Comparison of ENCODE assay signal across 1 cellular context in genomic region chr7:10973061-10973941, GRCh38.
TF ChIP-seq lines count a peak whose summit lies in the region.

TSS of gene PHF14 (plus strand) at chr7:10973872. CDS start at chr7:10974324, 452 bp downstream.

TF ChIP-seq in HepG2, 621 proteins besides CTCF, POLR2A, EP300 and RAD21 (continued from another document and continues in another):
- TF ChIP-seq DRAP1 (CRISPR knock-in tag; IDR thresholded peaks at IDR 0.05) (peak; percentile 97), FOXA1 (IDR thresholded peaks at IDR 0.05) (no peak), FOXA1 (CRISPR knock-in tag; IDR thresholded peaks at IDR 0.05) (peak; percentile 56; the same call in 1 of the 2 replicates), ZNF749 (CRISPR knock-in tag; IDR thresholded peaks at IDR 0.05; ENCODE audit: borderline replicate concordance) (no peak), ZNF670 (CRISPR knock-in tag; IDR thresholded peaks at IDR 0.05; ENCODE audit: borderline replicate concordance) (peak; percentile 64; the same call in 1 of the 2 replicates), TGIF2 (CRISPR knock-in tag; IDR thresholded peaks at IDR 0.05) (0 out of 2 replicates have a peak, but pooled peaks have one; percentile 26), ZNF816 (CRISPR knock-in tag; IDR thresholded peaks at IDR 0.05; ENCODE audit: borderline replicate concordance) (peak; percentile 38; the same call in 1 of the 2 replicates), PCBP2 (optimal IDR thresholded peaks at IDR 0.05; ENCODE audit: low read depth, low read length, poor library complexity, severe bottlenecking) (no peak), SRSF9 (IDR thresholded peaks at IDR 0.05; ENCODE audit: borderline replicate concordance, insufficient read depth, low read depth, low read length, poor library complexity, severe bottlenecking) (no peak), SAFB2 (CRISPR knock-in tag; IDR thresholded peaks at IDR 0.05; ENCODE audit: borderline replicate concordance, low read depth) (0 out of 2 replicates have a peak, but pooled peaks have one; percentile 32), PLRG1 (conservative IDR thresholded peaks at IDR 0.05) (no peak), KDM3A (CRISPR knock-in tag; IDR thresholded peaks at IDR 0.05; ENCODE audit: low read depth) (no peak), RFX1 (IDR thresholded peaks at IDR 0.05) (no peak), ZNF615 (CRISPR knock-in tag; IDR thresholded peaks at IDR 0.05; ENCODE audit: borderline replicate concordance) (no peak), NR0B2 (CRISPR knock-in tag; IDR thresholded peaks at IDR 0.05) (peak; percentile 70; the same call in 1 of the 2 replicates), DNMT3B (CRISPR knock-in tag; conservative IDR thresholded peaks at IDR 0.05) (0 out of 2 replicates have a peak, but pooled peaks have one; percentile 54), RFX3 (CRISPR knock-in tag; IDR thresholded peaks at IDR 0.05) (no peak), HMG20B (CRISPR knock-in tag; conservative IDR thresholded peaks at IDR 0.05) (0 out of 2 replicates have a peak, but pooled peaks have one; percentile 8), SAP130 (CRISPR knock-in tag; IDR thresholded peaks at IDR 0.05; ENCODE audit: low read depth) (peak; percentile 55), ARID2 (CRISPR knock-in tag; IDR thresholded peaks at IDR 0.05; ENCODE audit: borderline replicate concordance) (no peak), SSRP1 (CRISPR knock-in tag; IDR thresholded peaks at IDR 0.05) (peak; percentile 75; the same call in 1 of the 2 replicates), ZNF644 (CRISPR knock-in tag; IDR thresholded peaks at IDR 0.05; ENCODE audit: low read depth) (no peak), CC2D1A (CRISPR knock-in tag; IDR thresholded peaks at IDR 0.05) (no peak), NFYB (CRISPR knock-in tag; IDR thresholded peaks at IDR 0.05) (peak; percentile 96), ZIK1 (CRISPR knock-in tag; IDR thresholded peaks at IDR 0.05; ENCODE audit: borderline replicate concordance, low read depth) (no peak), GATAD2A (CRISPR knock-in tag; IDR thresholded peaks at IDR 0.05) (peak; percentile 43), NFIC (IDR thresholded peaks at IDR 0.05; ENCODE audit: low read length) (no peak; the same call in 1 of the 2 replicates), ZNF251 (CRISPR knock-in tag; IDR thresholded peaks at IDR 0.05) (no peak), TBP (CRISPR knock-in tag; IDR thresholded peaks at IDR 0.05) (no peak), ZNF136 (CRISPR knock-in tag; IDR thresholded peaks at IDR 0.05; ENCODE audit: low read depth) (peak; percentile 69; the same call in 1 of the 2 replicates), ZNF598 (CRISPR knock-in tag; IDR thresholded peaks at IDR 0.05; ENCODE audit: borderline replicate concordance) (no peak), PAF1 (CRISPR knock-in tag; IDR thresholded peaks at IDR 0.05) (no peak), ZC3H4 (CRISPR knock-in tag; IDR thresholded peaks at IDR 0.05; ENCODE audit: borderline replicate concordance) (peak; percentile 89; the same call in 1 of the 2 replicates)
- TF ChIP-seq, protein P1, sequence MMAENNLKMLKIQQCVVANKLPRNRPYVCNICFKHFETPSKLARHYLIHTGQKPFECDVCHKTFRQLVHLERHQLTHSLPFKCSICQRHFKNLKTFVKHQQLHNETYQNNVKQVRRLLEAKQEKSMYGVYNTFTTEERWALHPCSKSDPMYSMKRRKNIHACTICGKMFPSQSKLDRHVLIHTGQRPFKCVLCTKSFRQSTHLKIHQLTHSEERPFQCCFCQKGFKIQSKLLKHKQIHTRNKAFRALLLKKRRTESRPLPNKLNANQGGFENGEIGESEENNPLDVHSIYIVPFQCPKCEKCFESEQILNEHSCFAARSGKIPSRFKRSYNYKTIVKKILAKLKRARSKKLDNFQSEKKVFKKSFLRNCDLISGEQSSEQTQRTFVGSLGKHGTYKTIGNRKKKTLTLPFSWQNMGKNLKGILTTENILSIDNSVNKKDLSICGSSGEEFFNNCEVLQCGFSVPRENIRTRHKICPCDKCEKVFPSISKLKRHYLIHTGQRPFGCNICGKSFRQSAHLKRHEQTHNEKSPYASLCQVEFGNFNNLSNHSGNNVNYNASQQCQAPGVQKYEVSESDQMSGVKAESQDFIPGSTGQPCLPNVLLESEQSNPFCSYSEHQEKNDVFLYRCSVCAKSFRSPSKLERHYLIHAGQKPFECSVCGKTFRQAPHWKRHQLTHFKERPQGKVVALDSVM (CRISPR knock-in tag; IDR thresholded peaks at IDR 0.05) = no peak
- TF ChIP-seq, protein P2, sequence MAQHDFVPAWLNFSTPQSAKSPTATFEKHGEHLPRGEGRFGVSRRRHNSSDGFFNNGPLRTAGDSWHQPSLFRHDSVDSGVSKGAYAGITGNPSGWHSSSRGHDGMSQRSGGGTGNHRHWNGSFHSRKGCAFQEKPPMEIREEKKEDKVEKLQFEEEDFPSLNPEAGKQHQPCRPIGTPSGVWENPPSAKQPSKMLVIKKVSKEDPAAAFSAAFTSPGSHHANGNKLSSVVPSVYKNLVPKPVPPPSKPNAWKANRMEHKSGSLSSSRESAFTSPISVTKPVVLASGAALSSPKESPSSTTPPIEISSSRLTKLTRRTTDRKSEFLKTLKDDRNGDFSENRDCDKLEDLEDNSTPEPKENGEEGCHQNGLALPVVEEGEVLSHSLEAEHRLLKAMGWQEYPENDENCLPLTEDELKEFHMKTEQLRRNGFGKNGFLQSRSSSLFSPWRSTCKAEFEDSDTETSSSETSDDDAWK (CRISPR knock-in tag; IDR thresholded peaks at IDR 0.05) = no peak
- TF ChIP-seq, protein P3, sequence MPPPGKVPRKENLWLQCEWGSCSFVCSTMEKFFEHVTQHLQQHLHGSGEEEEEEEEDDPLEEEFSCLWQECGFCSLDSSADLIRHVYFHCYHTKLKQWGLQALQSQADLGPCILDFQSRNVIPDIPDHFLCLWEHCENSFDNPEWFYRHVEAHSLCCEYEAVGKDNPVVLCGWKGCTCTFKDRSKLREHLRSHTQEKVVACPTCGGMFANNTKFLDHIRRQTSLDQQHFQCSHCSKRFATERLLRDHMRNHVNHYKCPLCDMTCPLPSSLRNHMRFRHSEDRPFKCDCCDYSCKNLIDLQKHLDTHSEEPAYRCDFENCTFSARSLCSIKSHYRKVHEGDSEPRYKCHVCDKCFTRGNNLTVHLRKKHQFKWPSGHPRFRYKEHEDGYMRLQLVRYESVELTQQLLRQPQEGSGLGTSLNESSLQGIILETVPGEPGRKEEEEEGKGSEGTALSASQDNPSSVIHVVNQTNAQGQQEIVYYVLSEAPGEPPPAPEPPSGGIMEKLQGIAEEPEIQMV (CRISPR knock-in tag; IDR thresholded peaks at IDR 0.05; ENCODE audit: low read depth) = no peak
- TF ChIP-seq, protein P4, sequence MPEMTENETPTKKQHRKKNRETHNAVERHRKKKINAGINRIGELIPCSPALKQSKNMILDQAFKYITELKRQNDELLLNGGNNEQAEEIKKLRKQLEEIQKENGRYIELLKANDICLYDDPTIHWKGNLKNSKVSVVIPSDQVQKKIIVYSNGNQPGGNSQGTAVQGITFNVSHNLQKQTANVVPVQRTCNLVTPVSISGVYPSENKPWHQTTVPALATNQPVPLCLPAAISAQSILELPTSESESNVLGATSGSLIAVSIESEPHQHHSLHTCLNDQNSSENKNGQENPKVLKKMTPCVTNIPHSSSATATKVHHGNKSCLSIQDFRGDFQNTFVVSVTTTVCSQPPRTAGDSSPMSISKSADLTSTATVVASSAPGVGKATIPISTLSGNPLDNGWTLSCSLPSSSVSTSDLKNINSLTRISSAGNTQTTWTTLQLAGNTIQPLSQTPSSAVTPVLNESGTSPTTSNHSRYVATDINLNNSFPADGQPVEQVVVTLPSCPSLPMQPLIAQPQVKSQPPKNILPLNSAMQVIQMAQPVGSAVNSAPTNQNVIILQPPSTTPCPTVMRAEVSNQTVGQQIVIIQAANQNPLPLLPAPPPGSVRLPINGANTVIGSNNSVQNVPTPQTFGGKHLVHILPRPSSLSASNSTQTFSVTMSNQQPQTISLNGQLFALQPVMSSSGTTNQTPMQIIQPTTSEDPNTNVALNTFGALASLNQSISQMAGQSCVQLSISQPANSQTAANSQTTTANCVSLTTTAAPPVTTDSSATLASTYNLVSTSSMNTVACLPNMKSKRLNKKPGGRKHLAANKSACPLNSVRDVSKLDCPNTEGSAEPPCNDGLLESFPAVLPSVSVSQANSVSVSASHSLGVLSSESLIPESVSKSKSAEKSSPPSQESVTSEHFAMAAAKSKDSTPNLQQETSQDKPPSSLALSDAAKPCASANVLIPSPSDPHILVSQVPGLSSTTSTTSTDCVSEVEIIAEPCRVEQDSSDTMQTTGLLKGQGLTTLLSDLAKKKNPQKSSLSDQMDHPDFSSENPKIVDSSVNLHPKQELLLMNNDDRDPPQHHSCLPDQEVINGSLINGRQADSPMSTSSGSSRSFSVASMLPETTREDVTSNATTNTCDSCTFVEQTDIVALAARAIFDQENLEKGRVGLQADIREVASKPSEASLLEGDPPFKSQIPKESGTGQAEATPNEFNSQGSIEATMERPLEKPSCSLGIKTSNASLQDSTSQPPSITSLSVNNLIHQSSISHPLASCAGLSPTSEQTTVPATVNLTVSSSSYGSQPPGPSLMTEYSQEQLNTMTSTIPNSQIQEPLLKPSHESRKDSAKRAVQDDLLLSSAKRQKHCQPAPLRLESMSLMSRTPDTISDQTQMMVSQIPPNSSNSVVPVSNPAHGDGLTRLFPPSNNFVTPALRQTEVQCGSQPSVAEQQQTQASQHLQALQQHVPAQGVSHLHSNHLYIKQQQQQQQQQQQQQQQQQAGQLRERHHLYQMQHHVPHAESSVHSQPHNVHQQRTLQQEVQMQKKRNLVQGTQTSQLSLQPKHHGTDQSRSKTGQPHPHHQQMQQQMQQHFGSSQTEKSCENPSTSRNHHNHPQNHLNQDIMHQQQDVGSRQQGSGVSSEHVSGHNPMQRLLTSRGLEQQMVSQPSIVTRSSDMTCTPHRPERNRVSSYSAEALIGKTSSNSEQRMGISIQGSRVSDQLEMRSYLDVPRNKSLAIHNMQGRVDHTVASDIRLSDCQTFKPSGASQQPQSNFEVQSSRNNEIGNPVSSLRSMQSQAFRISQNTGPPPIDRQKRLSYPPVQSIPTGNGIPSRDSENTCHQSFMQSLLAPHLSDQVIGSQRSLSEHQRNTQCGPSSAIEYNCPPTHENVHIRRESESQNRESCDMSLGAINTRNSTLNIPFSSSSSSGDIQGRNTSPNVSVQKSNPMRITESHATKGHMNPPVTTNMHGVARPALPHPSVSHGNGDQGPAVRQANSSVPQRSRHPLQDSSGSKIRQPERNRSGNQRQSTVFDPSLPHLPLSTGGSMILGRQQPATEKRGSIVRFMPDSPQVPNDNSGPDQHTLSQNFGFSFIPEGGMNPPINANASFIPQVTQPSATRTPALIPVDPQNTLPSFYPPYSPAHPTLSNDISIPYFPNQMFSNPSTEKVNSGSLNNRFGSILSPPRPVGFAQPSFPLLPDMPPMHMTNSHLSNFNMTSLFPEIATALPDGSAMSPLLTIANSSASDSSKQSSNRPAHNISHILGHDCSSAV (CRISPR knock-in tag; IDR thresholded peaks at IDR 0.05; ENCODE audit: borderline replicate concordance) = 0 out of 2 replicates have a peak, but pooled peaks have one; percentile 38
- TF ChIP-seq, protein P5, sequence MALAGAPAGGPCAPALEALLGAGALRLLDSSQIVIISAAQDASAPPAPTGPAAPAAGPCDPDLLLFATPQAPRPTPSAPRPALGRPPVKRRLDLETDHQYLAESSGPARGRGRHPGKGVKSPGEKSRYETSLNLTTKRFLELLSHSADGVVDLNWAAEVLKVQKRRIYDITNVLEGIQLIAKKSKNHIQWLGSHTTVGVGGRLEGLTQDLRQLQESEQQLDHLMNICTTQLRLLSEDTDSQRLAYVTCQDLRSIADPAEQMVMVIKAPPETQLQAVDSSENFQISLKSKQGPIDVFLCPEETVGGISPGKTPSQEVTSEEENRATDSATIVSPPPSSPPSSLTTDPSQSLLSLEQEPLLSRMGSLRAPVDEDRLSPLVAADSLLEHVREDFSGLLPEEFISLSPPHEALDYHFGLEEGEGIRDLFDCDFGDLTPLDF (CRISPR knock-in tag; IDR thresholded peaks at IDR 0.05) = no peak
- TF ChIP-seq, protein P6, sequence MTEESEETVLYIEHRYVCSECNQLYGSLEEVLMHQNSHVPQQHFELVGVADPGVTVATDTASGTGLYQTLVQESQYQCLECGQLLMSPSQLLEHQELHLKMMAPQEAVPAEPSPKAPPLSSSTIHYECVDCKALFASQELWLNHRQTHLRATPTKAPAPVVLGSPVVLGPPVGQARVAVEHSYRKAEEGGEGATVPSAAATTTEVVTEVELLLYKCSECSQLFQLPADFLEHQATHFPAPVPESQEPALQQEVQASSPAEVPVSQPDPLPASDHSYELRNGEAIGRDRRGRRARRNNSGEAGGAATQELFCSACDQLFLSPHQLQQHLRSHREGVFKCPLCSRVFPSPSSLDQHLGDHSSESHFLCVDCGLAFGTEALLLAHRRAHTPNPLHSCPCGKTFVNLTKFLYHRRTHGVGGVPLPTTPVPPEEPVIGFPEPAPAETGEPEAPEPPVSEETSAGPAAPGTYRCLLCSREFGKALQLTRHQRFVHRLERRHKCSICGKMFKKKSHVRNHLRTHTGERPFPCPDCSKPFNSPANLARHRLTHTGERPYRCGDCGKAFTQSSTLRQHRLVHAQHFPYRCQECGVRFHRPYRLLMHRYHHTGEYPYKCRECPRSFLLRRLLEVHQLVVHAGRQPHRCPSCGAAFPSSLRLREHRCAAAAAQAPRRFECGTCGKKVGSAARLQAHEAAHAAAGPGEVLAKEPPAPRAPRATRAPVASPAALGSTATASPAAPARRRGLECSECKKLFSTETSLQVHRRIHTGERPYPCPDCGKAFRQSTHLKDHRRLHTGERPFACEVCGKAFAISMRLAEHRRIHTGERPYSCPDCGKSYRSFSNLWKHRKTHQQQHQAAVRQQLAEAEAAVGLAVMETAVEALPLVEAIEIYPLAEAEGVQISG (CRISPR knock-in tag; IDR thresholded peaks at IDR 0.05) = no peak; the same call in 1 of the 2 replicates
- TF ChIP-seq, protein P7, sequence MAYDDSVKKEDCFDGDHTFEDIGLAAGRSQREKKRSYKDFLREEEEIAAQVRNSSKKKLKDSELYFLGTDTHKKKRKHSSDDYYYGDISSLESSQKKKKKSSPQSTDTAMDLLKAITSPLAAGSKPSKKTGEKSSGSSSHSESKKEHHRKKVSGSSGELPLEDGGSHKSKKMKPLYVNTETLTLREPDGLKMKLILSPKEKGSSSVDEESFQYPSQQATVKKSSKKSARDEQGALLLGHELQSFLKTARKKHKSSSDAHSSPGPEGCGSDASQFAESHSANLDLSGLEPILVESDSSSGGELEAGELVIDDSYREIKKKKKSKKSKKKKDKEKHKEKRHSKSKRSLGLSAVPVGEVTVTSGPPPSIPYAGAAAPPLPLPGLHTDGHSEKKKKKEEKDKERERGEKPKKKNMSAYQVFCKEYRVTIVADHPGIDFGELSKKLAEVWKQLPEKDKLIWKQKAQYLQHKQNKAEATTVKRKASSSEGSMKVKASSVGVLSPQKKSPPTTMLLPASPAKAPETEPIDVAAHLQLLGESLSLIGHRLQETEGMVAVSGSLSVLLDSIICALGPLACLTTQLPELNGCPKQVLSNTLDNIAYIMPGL (CRISPR knock-in tag; IDR thresholded peaks at IDR 0.05; ENCODE audit: borderline replicate concordance in 1 of 2, low read depth in 1 of 2) = peak; percentile 48 to 75; a peak in 3 of 4 replicates
